ENCODE assay signal across 26 cellular contexts in the genomic region with DNA sequence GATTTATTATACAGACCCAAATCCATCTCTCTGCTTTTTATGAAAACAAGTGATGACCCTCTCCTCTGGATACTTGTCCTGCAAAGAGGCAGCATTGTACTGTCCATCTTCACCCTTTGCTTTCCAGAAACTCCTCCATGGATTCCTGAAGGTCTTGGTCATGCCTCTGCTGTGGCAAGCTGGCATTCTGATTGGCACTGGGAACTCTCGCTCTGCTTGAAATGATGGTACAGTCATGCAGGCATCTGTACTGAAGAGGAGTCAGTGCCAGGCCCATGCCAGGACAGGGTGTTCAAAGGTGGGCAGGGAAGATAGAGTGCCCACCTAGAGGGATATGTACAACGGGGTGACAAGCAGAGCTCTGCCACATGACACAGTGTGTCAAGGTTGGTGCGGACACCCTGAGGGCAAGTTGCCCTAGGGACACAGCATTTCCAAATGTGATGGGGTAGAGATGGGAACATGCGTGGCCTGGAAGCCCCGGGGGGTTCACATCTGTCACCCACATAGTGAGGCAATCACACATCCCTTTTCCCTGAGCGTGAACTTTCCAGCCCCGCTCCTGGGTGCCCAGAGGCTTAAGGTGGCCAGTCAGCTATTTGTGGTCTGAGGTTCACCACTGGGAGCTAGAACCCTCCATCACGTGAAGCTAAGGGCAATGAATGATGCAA.
"Had no signal": no experiment of that assay in that cellular context is flagged by ENCODE, and none has a peak within 500 bp of the region (broad histone marks: within the 10 kb centered on the region; RNA-seq: fewer than 3 reads in every experiment).

No MANE protein-coding gene starts in this region.

- FAIRE-seq: K562 had no signal

- DNase-seq: activated CD4-positive, alpha-beta T cell treated with anti-CD3 and anti-CD28 coated beads for 48 hours; activated CD4-positive, alpha-beta T cell treated with anti-CD3 and anti-CD28 coated beads, Interleukin-2, amount 50 U/mL, for 4 hours; activated CD4-positive, CD25-positive, alpha-beta regulatory T cell treated with anti-CD3 and anti-CD28 coated beads, Interleukin-2, amount 50 U/mL, for 72 hours; activated CD8-positive, alpha-beta memory T cell treated with anti-CD3 and anti-CD28 coated beads, Interleukin-2, amount 50 U/mL, for 48 hours; activated CD8-positive, alpha-beta T cell treated with anti-CD3 and anti-CD28 coated beads, Interleukin-2, amount 10 ng/mL, durations not matched to agents 7 days and 5 days; activated naive CD4-positive, alpha-beta T cell treated with anti-CD3 and anti-CD28 coated beads, Interleukin-2, amount 50 U/mL, for 16 hours; activated naive CD8-positive, alpha-beta T cell treated with anti-CD3 and anti-CD28 coated beads, Interleukin-2, amount 10 ng/mL, durations not matched to agents 7 days and 5 days; activated T-cell treated with anti-CD3 and anti-CD28 coated beads, Interleukin-2, amount 50 U/mL, for 1 hour; adrenal gland; anterior cingulate cortex; Karpas-422; NCI-H1092; NCI-H1417; NCI-H1930; NCI-H2171 treated with DMSO at 0.1 percent for 48 hours; NCI-H226; NCI-H774; SHP77; SW 1271; T-helper 9 cell had no signal

- H3K27ac ChIP-seq: adrenal gland, Peyer's patch, RWPE1, SJSA1 had no signal

- H3K27me3 ChIP-seq: adrenal gland, Peyer's patch, SJSA1 had no signal

- H3K36me3 ChIP-seq: adrenal gland, Peyer's patch, SJSA1 had no signal

- H3K4me1 ChIP-seq: adrenal gland, Peyer's patch, SJSA1 had no signal

- H3K4me3 ChIP-seq: adrenal gland, K562, Peyer's patch, SJSA1 had no signal

- ATAC-seq: activated CD8-positive, alpha-beta T cell treated with anti-CD3 and anti-CD28 coated beads, Interleukin-2, amount 10 ng/mL, durations not matched to agents 7 days and 5 days; K562; SK-N-SH treated with all-trans-retinoic acid at 6 μM for 48 hours; WTC11 had no signal

- H3K9me3 ChIP-seq: adrenal gland, Peyer's patch had no signal
